Comparison of ENCODE assay signal across 1 cellular context in the genomic region with DNA sequence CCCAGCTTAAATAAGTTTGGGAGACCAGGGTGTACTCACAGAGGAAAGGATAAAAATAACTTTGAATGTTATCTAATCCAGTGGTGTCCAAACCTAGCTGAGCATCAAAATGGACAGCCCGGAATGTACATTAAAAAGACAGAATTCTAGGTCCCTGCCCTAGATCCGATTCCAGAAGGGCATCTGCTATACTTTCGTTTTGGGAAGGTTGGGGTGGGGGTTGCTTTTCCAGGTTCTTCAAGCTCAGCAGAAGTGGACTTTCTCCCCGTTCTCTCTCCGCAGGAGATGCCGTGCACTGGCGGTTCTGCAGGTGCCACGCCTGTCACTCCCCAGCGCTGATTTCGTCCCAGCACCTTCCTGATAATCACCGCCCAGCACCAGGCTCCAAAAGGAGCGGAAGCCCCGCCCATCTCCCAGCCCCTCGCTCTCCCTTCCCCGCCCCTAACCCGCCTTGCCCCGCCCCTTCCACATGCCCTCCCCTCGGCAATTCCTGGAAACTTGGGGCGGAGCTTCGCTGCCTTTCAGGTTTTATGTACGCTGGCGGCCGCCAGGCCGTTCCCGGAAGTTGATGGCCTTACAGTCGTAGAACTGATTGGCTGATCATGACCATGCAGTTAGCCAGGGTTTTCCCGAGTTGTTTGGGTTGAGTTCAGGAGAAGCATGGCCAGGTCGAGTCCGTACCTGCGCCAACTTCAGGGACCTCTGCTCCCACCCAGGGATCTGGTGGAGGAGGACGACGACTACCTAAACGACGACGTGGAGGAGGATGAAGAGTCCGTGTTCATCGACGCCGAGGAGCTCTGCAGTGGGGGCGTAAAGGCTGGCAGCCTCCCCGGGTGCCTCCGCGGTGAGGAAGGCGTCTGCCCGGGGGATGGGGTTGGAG.
TF ChIP-seq lines count a peak whose summit lies in the region.

A gene (plus strand): TSS at position 550 of the 883 bp plus-strand sequence. CDS start 111 bp downstream, at position 661.

TF ChIP-seq in HepG2, 621 proteins besides CTCF, POLR2A, EP300 and RAD21 (continued from another document and continues in another):
- TF ChIP-seq KDM5B (CRISPR knock-in tag; IDR thresholded peaks at IDR 0.05; ENCODE audit: borderline replicate concordance) = peak; percentile 92; the same call in 1 of the 2 replicates
- TF ChIP-seq, protein P1, sequence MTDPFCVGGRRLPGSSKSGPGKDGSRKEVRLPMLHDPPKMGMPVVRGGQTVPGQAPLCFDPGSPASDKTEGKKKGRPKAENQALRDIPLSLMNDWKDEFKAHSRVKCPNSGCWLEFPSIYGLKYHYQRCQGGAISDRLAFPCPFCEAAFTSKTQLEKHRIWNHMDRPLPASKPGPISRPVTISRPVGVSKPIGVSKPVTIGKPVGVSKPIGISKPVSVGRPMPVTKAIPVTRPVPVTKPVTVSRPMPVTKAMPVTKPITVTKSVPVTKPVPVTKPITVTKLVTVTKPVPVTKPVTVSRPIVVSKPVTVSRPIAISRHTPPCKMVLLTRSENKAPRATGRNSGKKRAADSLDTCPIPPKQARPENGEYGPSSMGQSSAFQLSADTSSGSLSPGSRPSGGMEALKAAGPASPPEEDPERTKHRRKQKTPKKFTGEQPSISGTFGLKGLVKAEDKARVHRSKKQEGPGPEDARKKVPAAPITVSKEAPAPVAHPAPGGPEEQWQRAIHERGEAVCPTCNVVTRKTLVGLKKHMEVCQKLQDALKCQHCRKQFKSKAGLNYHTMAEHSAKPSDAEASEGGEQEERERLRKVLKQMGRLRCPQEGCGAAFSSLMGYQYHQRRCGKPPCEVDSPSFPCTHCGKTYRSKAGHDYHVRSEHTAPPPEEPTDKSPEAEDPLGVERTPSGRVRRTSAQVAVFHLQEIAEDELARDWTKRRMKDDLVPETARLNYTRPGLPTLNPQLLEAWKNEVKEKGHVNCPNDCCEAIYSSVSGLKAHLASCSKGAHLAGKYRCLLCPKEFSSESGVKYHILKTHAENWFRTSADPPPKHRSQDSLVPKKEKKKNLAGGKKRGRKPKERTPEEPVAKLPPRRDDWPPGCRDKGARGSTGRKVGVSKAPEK (CRISPR knock-in tag; IDR thresholded peaks at IDR 0.05; ENCODE audit: borderline replicate concordance) = no peak; the same call in 1 of the 2 replicates
- TF ChIP-seq, protein P2, sequence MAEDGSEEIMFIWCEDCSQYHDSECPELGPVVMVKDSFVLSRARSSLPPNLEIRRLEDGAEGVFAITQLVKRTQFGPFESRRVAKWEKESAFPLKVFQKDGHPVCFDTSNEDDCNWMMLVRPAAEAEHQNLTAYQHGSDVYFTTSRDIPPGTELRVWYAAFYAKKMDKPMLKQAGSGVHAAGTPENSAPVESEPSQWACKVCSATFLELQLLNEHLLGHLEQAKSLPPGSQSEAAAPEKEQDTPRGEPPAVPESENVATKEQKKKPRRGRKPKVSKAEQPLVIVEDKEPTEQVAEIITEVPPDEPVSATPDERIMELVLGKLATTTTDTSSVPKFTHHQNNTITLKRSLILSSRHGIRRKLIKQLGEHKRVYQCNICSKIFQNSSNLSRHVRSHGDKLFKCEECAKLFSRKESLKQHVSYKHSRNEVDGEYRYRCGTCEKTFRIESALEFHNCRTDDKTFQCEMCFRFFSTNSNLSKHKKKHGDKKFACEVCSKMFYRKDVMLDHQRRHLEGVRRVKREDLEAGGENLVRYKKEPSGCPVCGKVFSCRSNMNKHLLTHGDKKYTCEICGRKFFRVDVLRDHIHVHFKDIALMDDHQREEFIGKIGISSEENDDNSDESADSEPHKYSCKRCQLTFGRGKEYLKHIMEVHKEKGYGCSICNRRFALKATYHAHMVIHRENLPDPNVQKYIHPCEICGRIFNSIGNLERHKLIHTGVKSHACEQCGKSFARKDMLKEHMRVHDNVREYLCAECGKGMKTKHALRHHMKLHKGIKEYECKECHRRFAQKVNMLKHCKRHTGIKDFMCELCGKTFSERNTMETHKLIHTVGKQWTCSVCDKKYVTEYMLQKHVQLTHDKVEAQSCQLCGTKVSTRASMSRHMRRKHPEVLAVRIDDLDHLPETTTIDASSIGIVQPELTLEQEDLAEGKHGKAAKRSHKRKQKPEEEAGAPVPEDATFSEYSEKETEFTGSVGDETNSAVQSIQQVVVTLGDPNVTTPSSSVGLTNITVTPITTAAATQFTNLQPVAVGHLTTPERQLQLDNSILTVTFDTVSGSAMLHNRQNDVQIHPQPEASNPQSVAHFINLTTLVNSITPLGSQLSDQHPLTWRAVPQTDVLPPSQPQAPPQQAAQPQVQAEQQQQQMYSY (CRISPR knock-in tag; IDR thresholded peaks at IDR 0.05) = no peak
- no peak for TF ChIP-seq ZNF672 (CRISPR knock-in tag; IDR thresholded peaks at IDR 0.05)
- TF ChIP-seq BCL6 (CRISPR knock-in tag; IDR thresholded peaks at IDR 0.05) = peak; percentile 99
- TF ChIP-seq ZNF382 (CRISPR knock-in tag; IDR thresholded peaks at IDR 0.05; ENCODE audit: borderline replicate concordance) = no peak
- TF ChIP-seq EEA1 (CRISPR knock-in tag; IDR thresholded peaks at IDR 0.05; ENCODE audit: borderline replicate concordance) = no peak
- TF ChIP-seq MEIS2 (CRISPR knock-in tag; IDR thresholded peaks at IDR 0.05) = peak; percentile 43; the same call in 1 of the 2 replicates
- TF ChIP-seq, protein P3, sequence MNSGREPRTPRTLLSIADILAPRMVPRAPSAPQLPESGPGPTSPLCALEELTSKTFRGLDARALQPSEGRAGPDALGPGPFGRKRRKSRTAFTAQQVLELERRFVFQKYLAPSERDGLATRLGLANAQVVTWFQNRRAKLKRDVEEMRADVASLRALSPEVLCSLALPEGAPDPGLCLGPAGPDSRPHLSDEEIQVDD (CRISPR knock-in tag; IDR thresholded peaks at IDR 0.05; ENCODE audit: borderline replicate concordance) = no peak
- TF ChIP-seq ZNF709 (CRISPR knock-in tag; IDR thresholded peaks at IDR 0.05) = 0 out of 2 replicates have a peak, but pooled peaks have one; percentile 50
- TF ChIP-seq ZC3H4 (CRISPR knock-in tag; IDR thresholded peaks at IDR 0.05; ENCODE audit: borderline replicate concordance) = no peak
- TF ChIP-seq ZNF530 (CRISPR knock-in tag; IDR thresholded peaks at IDR 0.05; ENCODE audit: low read depth) = no peak
- 0 out of 2 replicates have a peak, but pooled peaks have one; percentile 45 for TF ChIP-seq HOXA9 (CRISPR knock-in tag; IDR thresholded peaks at IDR 0.05; ENCODE audit: borderline replicate concordance)
- TF ChIP-seq TAF15 (IDR thresholded peaks at IDR 0.05; ENCODE audit: low read depth, low read length, poor library complexity, severe bottlenecking) = no peak
- TF ChIP-seq ZNF207 (IDR thresholded peaks at IDR 0.05; ENCODE audit: borderline replicate concordance) = no peak
- no peak for TF ChIP-seq ARNT (IDR thresholded peaks at IDR 0.05)
- TF ChIP-seq ZEB1 (IDR thresholded peaks at IDR 0.05; ENCODE audit: insufficient replicate concordance, low read depth) = no peak
- no peak for TF ChIP-seq HES4 (CRISPR knock-in tag; IDR thresholded peaks at IDR 0.05; ENCODE audit: borderline replicate concordance)
- TF ChIP-seq, protein P4, sequence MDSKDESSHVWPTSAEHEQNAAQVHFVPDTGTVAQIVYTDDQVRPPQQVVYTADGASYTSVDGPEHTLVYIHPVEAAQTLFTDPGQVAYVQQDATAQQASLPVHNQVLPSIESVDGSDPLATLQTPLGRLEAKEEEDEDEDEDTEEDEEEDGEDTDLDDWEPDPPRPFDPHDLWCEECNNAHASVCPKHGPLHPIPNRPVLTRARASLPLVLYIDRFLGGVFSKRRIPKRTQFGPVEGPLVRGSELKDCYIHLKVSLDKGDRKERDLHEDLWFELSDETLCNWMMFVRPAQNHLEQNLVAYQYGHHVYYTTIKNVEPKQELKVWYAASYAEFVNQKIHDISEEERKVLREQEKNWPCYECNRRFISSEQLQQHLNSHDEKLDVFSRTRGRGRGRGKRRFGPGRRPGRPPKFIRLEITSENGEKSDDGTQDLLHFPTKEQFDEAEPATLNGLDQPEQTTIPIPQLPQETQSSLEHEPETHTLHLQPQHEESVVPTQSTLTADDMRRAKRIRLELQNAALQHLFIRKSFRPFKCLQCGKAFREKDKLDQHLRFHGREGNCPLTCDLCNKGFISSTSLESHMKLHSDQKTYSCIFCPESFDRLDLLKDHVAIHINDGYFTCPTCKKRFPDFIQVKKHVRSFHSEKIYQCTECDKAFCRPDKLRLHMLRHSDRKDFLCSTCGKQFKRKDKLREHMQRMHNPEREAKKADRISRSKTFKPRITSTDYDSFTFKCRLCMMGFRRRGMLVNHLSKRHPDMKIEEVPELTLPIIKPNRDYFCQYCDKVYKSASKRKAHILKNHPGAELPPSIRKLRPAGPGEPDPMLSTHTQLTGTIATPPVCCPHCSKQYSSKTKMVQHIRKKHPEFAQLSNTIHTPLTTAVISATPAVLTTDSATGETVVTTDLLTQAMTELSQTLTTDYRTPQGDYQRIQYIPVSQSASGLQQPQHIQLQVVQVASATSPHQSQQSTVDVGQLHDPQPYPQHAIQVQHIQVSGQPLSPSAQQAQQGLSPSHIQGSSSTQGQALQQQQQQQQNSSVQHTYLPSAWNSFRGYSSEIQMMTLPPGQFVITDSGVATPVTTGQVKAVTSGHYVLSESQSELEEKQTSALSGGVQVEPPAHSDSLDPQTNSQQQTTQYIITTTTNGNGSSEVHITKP (CRISPR knock-in tag; IDR thresholded peaks at IDR 0.05; ENCODE audit: low read depth) = no peak
- TF ChIP-seq SCMH1 (CRISPR knock-in tag; IDR thresholded peaks at IDR 0.05; ENCODE audit: borderline replicate concordance) = no peak
- TF ChIP-seq, protein P5, sequence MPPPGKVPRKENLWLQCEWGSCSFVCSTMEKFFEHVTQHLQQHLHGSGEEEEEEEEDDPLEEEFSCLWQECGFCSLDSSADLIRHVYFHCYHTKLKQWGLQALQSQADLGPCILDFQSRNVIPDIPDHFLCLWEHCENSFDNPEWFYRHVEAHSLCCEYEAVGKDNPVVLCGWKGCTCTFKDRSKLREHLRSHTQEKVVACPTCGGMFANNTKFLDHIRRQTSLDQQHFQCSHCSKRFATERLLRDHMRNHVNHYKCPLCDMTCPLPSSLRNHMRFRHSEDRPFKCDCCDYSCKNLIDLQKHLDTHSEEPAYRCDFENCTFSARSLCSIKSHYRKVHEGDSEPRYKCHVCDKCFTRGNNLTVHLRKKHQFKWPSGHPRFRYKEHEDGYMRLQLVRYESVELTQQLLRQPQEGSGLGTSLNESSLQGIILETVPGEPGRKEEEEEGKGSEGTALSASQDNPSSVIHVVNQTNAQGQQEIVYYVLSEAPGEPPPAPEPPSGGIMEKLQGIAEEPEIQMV (CRISPR knock-in tag; IDR thresholded peaks at IDR 0.05; ENCODE audit: low read depth) = 0 out of 2 replicates have a peak, but pooled peaks have one; percentile 44
- TF ChIP-seq ZFP90 (CRISPR knock-in tag; IDR thresholded peaks at IDR 0.05; ENCODE audit: borderline replicate concordance) = no peak
- peak; percentile 82 for TF ChIP-seq ZNF430 (CRISPR knock-in tag; IDR thresholded peaks at IDR 0.05)
- no peak for TF ChIP-seq SRSF4 (IDR thresholded peaks at IDR 0.05; ENCODE audit: low read depth, low read length, poor library complexity, severe bottlenecking)
- 0 out of 2 replicates have a peak, but pooled peaks have one; percentile 67 for TF ChIP-seq ZNF619 (CRISPR knock-in tag; IDR thresholded peaks at IDR 0.05)
- no peak; the same call in none of the 2 replicates for TF ChIP-seq ZNF263 (CRISPR knock-in tag; IDR thresholded peaks at IDR 0.05)
- TF ChIP-seq, protein P6, sequence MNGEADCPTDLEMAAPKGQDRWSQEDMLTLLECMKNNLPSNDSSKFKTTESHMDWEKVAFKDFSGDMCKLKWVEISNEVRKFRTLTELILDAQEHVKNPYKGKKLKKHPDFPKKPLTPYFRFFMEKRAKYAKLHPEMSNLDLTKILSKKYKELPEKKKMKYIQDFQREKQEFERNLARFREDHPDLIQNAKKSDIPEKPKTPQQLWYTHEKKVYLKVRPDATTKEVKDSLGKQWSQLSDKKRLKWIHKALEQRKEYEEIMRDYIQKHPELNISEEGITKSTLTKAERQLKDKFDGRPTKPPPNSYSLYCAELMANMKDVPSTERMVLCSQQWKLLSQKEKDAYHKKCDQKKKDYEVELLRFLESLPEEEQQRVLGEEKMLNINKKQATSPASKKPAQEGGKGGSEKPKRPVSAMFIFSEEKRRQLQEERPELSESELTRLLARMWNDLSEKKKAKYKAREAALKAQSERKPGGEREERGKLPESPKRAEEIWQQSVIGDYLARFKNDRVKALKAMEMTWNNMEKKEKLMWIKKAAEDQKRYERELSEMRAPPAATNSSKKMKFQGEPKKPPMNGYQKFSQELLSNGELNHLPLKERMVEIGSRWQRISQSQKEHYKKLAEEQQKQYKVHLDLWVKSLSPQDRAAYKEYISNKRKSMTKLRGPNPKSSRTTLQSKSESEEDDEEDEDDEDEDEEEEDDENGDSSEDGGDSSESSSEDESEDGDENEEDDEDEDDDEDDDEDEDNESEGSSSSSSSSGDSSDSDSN (CRISPR knock-in tag; IDR thresholded peaks at IDR 0.05) = peak; percentile 65
- no peak for TF ChIP-seq CENPX (CRISPR knock-in tag; IDR thresholded peaks at IDR 0.05)
- TF ChIP-seq, protein P7, sequence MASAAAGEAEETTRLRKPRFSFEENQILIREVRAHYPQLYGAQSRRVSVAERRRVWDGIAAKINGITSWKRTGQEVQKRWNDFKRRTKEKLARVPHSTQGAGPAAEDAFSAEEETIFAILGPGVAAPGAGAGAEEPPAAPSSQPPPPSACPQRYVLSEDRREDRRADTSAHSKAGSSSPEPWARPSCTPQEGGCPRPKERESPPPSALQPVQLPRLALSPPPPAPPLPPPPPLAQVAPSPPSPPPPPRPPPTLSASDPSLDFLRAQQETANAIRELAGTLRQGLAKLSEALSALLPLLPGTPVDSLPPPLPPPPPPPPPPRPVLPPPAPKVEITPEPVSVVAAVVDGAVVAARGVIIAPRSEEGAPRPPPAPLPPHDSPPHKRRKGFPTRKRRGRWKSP (CRISPR knock-in tag; IDR thresholded peaks at IDR 0.05) = 0 out of 2 replicates have a peak, but pooled peaks have one; percentile 35
- 0 out of 2 replicates have a peak, but pooled peaks have one; percentile 34 for TF ChIP-seq MAF1 (CRISPR knock-in tag; IDR thresholded peaks at IDR 0.05; ENCODE audit: borderline replicate concordance)
- no peak for TF ChIP-seq ZIK1 (CRISPR knock-in tag; IDR thresholded peaks at IDR 0.05; ENCODE audit: borderline replicate concordance, low read depth)
- no peak for TF ChIP-seq ZNF766 (CRISPR knock-in tag; IDR thresholded peaks at IDR 0.05; ENCODE audit: borderline replicate concordance)
- TF ChIP-seq ZNF749 (CRISPR knock-in tag; IDR thresholded peaks at IDR 0.05; ENCODE audit: borderline replicate concordance) = no peak
- no peak for TF ChIP-seq SPEN (CRISPR knock-in tag; IDR thresholded peaks at IDR 0.05; ENCODE audit: low read depth)
- TF ChIP-seq, protein P8, sequence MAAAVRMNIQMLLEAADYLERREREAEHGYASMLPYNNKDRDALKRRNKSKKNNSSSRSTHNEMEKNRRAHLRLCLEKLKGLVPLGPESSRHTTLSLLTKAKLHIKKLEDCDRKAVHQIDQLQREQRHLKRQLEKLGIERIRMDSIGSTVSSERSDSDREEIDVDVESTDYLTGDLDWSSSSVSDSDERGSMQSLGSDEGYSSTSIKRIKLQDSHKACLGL (CRISPR knock-in tag; IDR thresholded peaks at IDR 0.05) = peak; percentile 56; the same call in 1 of the 2 replicates
- no peak for TF ChIP-seq GTF2F1 (IDR thresholded peaks at IDR 0.05; ENCODE audit: low read length)
- no peak for TF ChIP-seq ZNF678 (CRISPR knock-in tag; IDR thresholded peaks at IDR 0.05)
- TF ChIP-seq GZF1 (CRISPR knock-in tag; IDR thresholded peaks at IDR 0.05) = no peak
- TF ChIP-seq ZNF629 (CRISPR knock-in tag; conservative IDR thresholded peaks at IDR 0.05) = 0 out of 2 replicates have a peak, but pooled peaks have one; percentile 21
- TF ChIP-seq ARNTL (CRISPR knock-in tag; IDR thresholded peaks at IDR 0.05) = 0 out of 2 replicates have a peak, but pooled peaks have one; percentile 40
